Comparison of ENCODE assay signal across 1 cellular context in genomic region chr7:768881-769504, GRCh38.
TF ChIP-seq lines count a peak whose summit lies in the region.

No MANE protein-coding gene starts in this region.

TF ChIP-seq in K562, 482 proteins besides CTCF, POLR2A, EP300 and RAD21 (continued from another document):
- TF ChIP-seq, protein P1, sequence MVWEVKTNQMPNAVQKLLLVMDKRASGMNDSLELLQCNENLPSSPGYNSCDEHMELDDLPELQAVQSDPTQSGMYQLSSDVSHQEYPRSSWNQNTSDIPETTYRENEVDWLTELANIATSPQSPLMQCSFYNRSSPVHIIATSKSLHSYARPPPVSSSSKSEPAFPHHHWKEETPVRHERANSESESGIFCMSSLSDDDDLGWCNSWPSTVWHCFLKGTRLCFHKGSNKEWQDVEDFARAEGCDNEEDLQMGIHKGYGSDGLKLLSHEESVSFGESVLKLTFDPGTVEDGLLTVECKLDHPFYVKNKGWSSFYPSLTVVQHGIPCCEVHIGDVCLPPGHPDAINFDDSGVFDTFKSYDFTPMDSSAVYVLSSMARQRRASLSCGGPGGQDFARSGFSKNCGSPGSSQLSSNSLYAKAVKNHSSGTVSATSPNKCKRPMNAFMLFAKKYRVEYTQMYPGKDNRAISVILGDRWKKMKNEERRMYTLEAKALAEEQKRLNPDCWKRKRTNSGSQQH (CRISPR knock-in tag; IDR thresholded peaks at IDR 0.05) = no peak
- no peak for TF ChIP-seq MTA1 (IDR thresholded peaks at IDR 0.05; ENCODE audit: borderline replicate concordance)
- no peak for TF ChIP-seq ZNF695 (CRISPR knock-in tag; IDR thresholded peaks at IDR 0.05)
- no peak for TF ChIP-seq TFAM (CRISPR knock-in tag; conservative IDR thresholded peaks at IDR 0.05)
- TF ChIP-seq, protein P2, sequence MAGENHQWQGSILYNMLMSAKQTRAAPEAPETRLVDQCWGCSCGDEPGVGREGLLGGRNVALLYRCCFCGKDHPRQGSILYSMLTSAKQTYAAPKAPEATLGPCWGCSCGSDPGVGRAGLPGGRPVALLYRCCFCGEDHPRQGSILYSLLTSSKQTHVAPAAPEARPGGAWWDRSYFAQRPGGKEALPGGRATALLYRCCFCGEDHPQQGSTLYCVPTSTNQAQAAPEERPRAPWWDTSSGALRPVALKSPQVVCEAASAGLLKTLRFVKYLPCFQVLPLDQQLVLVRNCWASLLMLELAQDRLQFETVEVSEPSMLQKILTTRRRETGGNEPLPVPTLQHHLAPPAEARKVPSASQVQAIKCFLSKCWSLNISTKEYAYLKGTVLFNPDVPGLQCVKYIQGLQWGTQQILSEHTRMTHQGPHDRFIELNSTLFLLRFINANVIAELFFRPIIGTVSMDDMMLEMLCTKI (IDR thresholded peaks at IDR 0.05; ENCODE audit: partially characterized antibody) = no peak
- no peak for TF ChIP-seq RBM22 (IDR thresholded peaks at IDR 0.05; ENCODE audit: low read depth, low read length, poor library complexity, severe bottlenecking)
- TF ChIP-seq GATAD2B (IDR thresholded peaks at IDR 0.05; ENCODE audit: borderline replicate concordance) = no peak
- peak; percentile 98 for TF ChIP-seq ZBTB33 (CRISPR knock-in tag; IDR thresholded peaks at IDR 0.05)
- no peak for TF ChIP-seq PRDM10 (IDR thresholded peaks at IDR 0.05; ENCODE audit: partially characterized antibody)
- TF ChIP-seq U2AF1 (optimal IDR thresholded peaks at IDR 0.05; ENCODE audit: low read depth, low read length) = no peak
- TF ChIP-seq NFIX (CRISPR knock-in tag; IDR thresholded peaks at IDR 0.05; ENCODE audit: low read depth) = no peak
- TF ChIP-seq ETS2 (tag; IDR thresholded peaks at IDR 0.05; ENCODE audit: borderline replicate concordance, poor library complexity, severe bottlenecking) = no peak
- peak; percentile 11; the same call in 1 of the 2 replicates for TF ChIP-seq NFIC (IDR thresholded peaks at IDR 0.05)
- TF ChIP-seq PKNOX1 (IDR thresholded peaks at IDR 0.05) = peak; percentile 24; the same call in 1 of the 2 replicates
- TF ChIP-seq ZNF41 (CRISPR knock-in tag; conservative IDR thresholded peaks at IDR 0.05) = no peak
TF ChIP-seq in K562: peak in this region for 3.
